ENCODE assay signal across 1 cellular context in genomic region chr13:95188128-95188527, GRCh38.
TF ChIP-seq lines count a peak whose summit lies in the region.

No MANE protein-coding gene starts in this region.

TF ChIP-seq in WTC11, 78 proteins besides CTCF, POLR2A, EP300 and RAD21 (continued from another document):
- TF ChIP-seq ZNF138 (CRISPR knock-in tag; conservative IDR thresholded peaks at IDR 0.05) (no peak), RORB (CRISPR knock-in tag; IDR thresholded peaks at IDR 0.05) (no peak), HMGXB4 (CRISPR knock-in tag; IDR thresholded peaks at IDR 0.05) (no peak), ZNF232 (CRISPR knock-in tag; IDR thresholded peaks at IDR 0.05) (no peak), CREM (CRISPR knock-in tag; IDR thresholded peaks at IDR 0.05) (no peak), NR2C2 (CRISPR knock-in tag; IDR thresholded peaks at IDR 0.05) (no peak), ESRRA (CRISPR knock-in tag; IDR thresholded peaks at IDR 0.05; ENCODE audit: borderline replicate concordance) (no peak), CREB1 (CRISPR knock-in tag; IDR thresholded peaks at IDR 0.05) (no peak), IRF2 (CRISPR knock-in tag; IDR thresholded peaks at IDR 0.05; ENCODE audit: borderline replicate concordance, low read depth) (no peak), ZMAT4 (CRISPR knock-in tag; IDR thresholded peaks at IDR 0.05) (no peak), ATF1 (CRISPR knock-in tag; IDR thresholded peaks at IDR 0.05) (no peak), MYBL2 (CRISPR knock-in tag; IDR thresholded peaks at IDR 0.05) (no peak), ZNF416 (CRISPR knock-in tag; IDR thresholded peaks at IDR 0.05) (no peak), HMGA2 (CRISPR knock-in tag; IDR thresholded peaks at IDR 0.05) (no peak)
